ENCODE assay signal across 19 cellular contexts in the genomic region with DNA sequence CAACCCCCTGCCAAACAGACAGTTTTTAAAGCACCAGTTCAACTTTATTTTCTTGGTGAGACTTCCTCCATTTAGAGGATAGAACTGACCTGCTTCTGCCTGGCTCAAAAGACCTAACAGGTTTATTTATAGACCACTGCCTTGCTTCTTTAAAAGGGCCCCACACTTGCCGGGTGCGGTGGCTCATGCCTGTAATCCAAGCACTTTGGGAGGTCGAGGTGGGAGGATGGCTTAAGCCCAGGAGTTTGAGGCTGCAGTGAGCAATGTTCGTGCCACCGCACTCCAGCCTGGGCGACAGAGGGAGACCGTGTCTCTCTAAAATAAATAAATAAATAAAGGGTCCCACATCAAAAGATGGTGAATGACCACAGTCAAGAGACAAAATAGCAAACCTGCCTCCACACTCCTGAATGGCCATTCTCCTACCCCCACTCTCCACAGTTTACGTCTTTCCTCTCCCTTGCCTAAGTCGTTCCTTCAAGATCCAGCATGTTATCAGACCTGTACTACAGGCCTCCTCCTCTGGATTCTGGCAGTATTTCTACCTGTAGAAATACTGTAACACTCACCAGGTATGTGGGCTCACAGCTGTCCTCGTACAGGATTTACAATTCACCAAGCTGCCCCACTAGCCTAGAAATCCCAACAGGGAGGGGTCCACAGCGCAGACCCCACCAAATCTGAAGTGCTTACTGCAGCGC.
DNase-seq lines count a peak whose midpoint lies in the region; ATAC-seq and TF ChIP-seq lines count a peak whose summit lies in the region.
"Had no signal": no experiment of that assay in that cellular context is flagged by ENCODE, and none has a peak within 500 bp of the region (broad histone marks: within the 10 kb centered on the region; RNA-seq: fewer than 3 reads in every experiment).

No MANE protein-coding gene starts in this region.

- peaks cover 5% of the 10 kb centered on the region for H3K36me3 Mint-ChIP-seq in neural progenitor cell

- peak overlapping the region in 9 of 11 experiments; percentile 21 to 59 (median 35); a peak in 17 of 22 replicates for H3K4me2 ChIP-seq in BLaER1 treated with 17β-estradiol and CSF1 and Interleukin-3, amounts not matched to agents 10 nM and 100 nM
- no peak overlapping the region for H3K4me2 ChIP-seq in Loucy (ENCODE audit: low read depth, low read length, poor library complexity, severe bottlenecking)
- H3K4me2 ChIP-seq in neural progenitor cell, result no peak overlapping the region

- H3K36me3 ChIP-seq in BLaER1 treated with 17β-estradiol and CSF1 and Interleukin-3, amounts not matched to agents 10 nM and 100 nM, result peaks cover 40 to 79% (median 57%) of the 10 kb centered on the region in 11 experiments
- H3K36me3 ChIP-seq in Loucy (ENCODE audit: insufficient read depth, low read length) (peaks cover 47% of the 10 kb centered on the region; the same call in 1 of the 2 replicates), esophagus (ENCODE audit: control insufficient read depth in 2 of 2, insufficient read depth in 2 of 2, low read length in 1 of 2) (peaks cover 0 to 3% of the 10 kb centered on the region in 2 donors), neural progenitor cell (no peaks in the 10 kb centered on the region), upper lobe of right lung (no peaks in the 10 kb centered on the region)

- H3K9me2 ChIP-seq in Loucy (replicated peaks; ENCODE audit: low read depth, low read length), result no peaks in the 10 kb centered on the region

- no peaks in the 10 kb centered on the region for H3K9me3 Mint-ChIP-seq in neural progenitor cell
- H3K9me3 Mint-ChIP-seq: activated CD4-positive, alpha-beta T cell treated with anti-CD3 and anti-CD28 coated beads, Interleukin-2, amount 10 ng/mL, durations not matched to agents 7 days and 5 days; activated T-cell treated with anti-CD3 and anti-CD28 coated beads, Interleukin-2, amount 50 U/mL, for 4 hours; effector memory CD8-positive, alpha-beta T cell; HFFc6 had no signal

- H3K27ac Mint-ChIP-seq in neural progenitor cell, result no peak overlapping the region
- H3K27ac Mint-ChIP-seq: activated naive CD8-positive, alpha-beta T cell; effector memory CD8-positive, alpha-beta T cell; HFFc6 had no signal

- H3F3A ChIP-seq in Loucy (ENCODE audit: low read depth), result no peaks in the 10 kb centered on the region
- peaks cover 11% of the 10 kb centered on the region for H3F3A ChIP-seq in neural progenitor cell (ENCODE audit: low read depth)

- intact Hi-C loops in upper lobe of right lung (cut with DNase I), result no loop called here

- no peak overlapping the region for H3K4me3 ChIP-seq in BLaER1 treated with 17β-estradiol and CSF1 and Interleukin-3, amounts not matched to agents 10 nM and 100 nM
- H3K4me3 ChIP-seq in Loucy (ENCODE audit: low read length, poor library complexity, severe bottlenecking) (no peak overlapping the region), esophagus (ENCODE audit: low read depth in 1 of 2, low read length in 2 of 2) (no peak overlapping the region), neural progenitor cell (no peak overlapping the region), upper lobe of right lung (no peak overlapping the region)

- H3K79me2 ChIP-seq in Loucy (ENCODE audit: insufficient read depth, low read length) (peaks cover 64% of the 10 kb centered on the region), neural progenitor cell (ENCODE audit: low read depth) (no peaks in the 10 kb centered on the region)

- TF ChIP-seq CTCF in Loucy (conservative IDR thresholded peaks at IDR 0.05; ENCODE audit: low read length) (no peak), neural progenitor cell (IDR thresholded peaks at IDR 0.05) (no peak), upper lobe of right lung (IDR thresholded peaks at IDR 0.05) (no peak)

- no peaks in the 10 kb centered on the region for H3K9me3 ChIP-seq in BLaER1 treated with 17β-estradiol and CSF1 and Interleukin-3, amounts not matched to agents 10 nM and 100 nM (replicated peaks in 1 of 11)
- H3K9me3 ChIP-seq in Loucy (ENCODE audit: insufficient read depth, low read depth, low read length) (no peaks in the 10 kb centered on the region), esophagus (ENCODE audit: control insufficient read depth in 2 of 2, insufficient read depth in 1 of 2, low read depth in 1 of 2, low read length in 1 of 2) (no peaks in the 10 kb centered on the region), neural progenitor cell (ENCODE audit: low read depth) (no peaks in the 10 kb centered on the region), upper lobe of right lung (no peaks in the 10 kb centered on the region)

- H3K4me3 Mint-ChIP-seq in neural progenitor cell, result no peak overlapping the region
- H3K4me3 Mint-ChIP-seq: activated CD4-positive, alpha-beta T cell treated with anti-CD3 and anti-CD28 coated beads, Interleukin-2, amount 10 ng/mL, durations not matched to agents 7 days and 5 days; activated naive CD8-positive, alpha-beta T cell; activated T-cell treated with anti-CD3 and anti-CD28 coated beads, Interleukin-2, amount 50 U/mL, for 4 hours; effector memory CD8-positive, alpha-beta T cell; HFFc6 had no signal

- H2AFZ ChIP-seq in Loucy (ENCODE audit: low read length), result no peak overlapping the region
- no peak overlapping the region for H2AFZ ChIP-seq in neural progenitor cell (replicated peaks)

- peaks cover 8 to 32% (median 20%) of the 10 kb centered on the region in 10 experiments; a peak in 18 of 20 replicates for H3K4me1 ChIP-seq in BLaER1 treated with 17β-estradiol and CSF1 and Interleukin-3, amounts not matched to agents 10 nM and 100 nM
- peaks cover 46% of the 10 kb centered on the region for H3K4me1 ChIP-seq in Loucy (ENCODE audit: insufficient read depth, low read length, poor library complexity, severe bottlenecking)
- H3K4me1 ChIP-seq in esophagus (ENCODE audit: control insufficient read depth in 2 of 2, insufficient read depth in 2 of 2, low read length in 1 of 2), result peaks cover 0 to 6% of the 10 kb centered on the region in 2 donors
- peaks cover 23% of the 10 kb centered on the region for H3K4me1 ChIP-seq in neural progenitor cell
- peaks cover 5% of the 10 kb centered on the region for H3K4me1 ChIP-seq in upper lobe of right lung

- H3K27ac ChIP-seq in BLaER1 treated with 17β-estradiol and CSF1 and Interleukin-3, amounts not matched to agents 10 nM and 100 nM, result no peak overlapping the region; a peak in 1 of 22 replicates
- peak overlapping the region; percentile 3 to 47 for H3K27ac ChIP-seq in esophagus (ENCODE audit: low read depth in 2 of 2, low read length in 1 of 2)
- no peak overlapping the region for H3K27ac ChIP-seq in neural progenitor cell
- H3K27ac ChIP-seq in upper lobe of right lung, result no peak overlapping the region

- H3K4me1 Mint-ChIP-seq in neural progenitor cell, result peaks cover 10% of the 10 kb centered on the region

- DNase-seq in neural progenitor cell (ENCODE audit: low spot score) (peak; percentile 11), NCI-H1694 treated with DMSO at 0.1 percent for 48 hours (lab: John Stamatoyannopoulos, UW) (no peak), cerebellar cortex (ENCODE audit: low spot score) (no peak), upper lobe of right lung (no peak)
- DNase-seq: activated CD4-positive, alpha-beta T cell treated with anti-CD3 and anti-CD28 coated beads, Interleukin-2, amount 10 ng/mL, durations not matched to agents 7 days and 5 days; activated T-cell treated with anti-CD3 and anti-CD28 coated beads, Interleukin-2, amount 50 U/mL, for 4 hours; caudate nucleus; effector memory CD8-positive, alpha-beta T cell; foreskin melanocyte; HFFc6; NCI-H2227 treated with DMSO at 0.1 percent for 48 hours; NK-92 treated with Interleukin-12 subunit alpha and Interleukin-12 subunit beta, amount 100 ng/mL, for 24 hours; nucleus accumbens; stimulated activated naive CD4-positive, alpha-beta T cell treated with Interleukin-2 at 50 U/mL for 16 hours had no signal

- no peaks in the 10 kb centered on the region for H3K27me3 Mint-ChIP-seq in neural progenitor cell (ENCODE audit: insufficient read depth, low read depth)
- H3K27me3 Mint-ChIP-seq: activated CD4-positive, alpha-beta T cell treated with anti-CD3 and anti-CD28 coated beads, Interleukin-2, amount 10 ng/mL, durations not matched to agents 7 days and 5 days; activated naive CD8-positive, alpha-beta T cell; effector memory CD8-positive, alpha-beta T cell had no signal

- 59 to 72% methylated on average over 12 of the region's 12 CpGs for WGBS in esophagus, 2 donors

- H3K9ac ChIP-seq in BLaER1 treated with 17β-estradiol and CSF1 and Interleukin-3, amounts not matched to agents 10 nM and 100 nM, result peak overlapping the region in 1 of 11 experiments; percentile 41; a peak in 1 of 22 replicates
- peak overlapping the region; percentile 13 for H3K9ac ChIP-seq in Loucy (ENCODE audit: low read depth, low read length, poor library complexity, severe bottlenecking)
- H3K9ac ChIP-seq in neural progenitor cell, result no peak overlapping the region

- ATAC-seq in upper lobe of right lung (no peak), GM21786 (IDR thresholded peaks at IDR 0.05; ENCODE audit: unreplicated experiment) (no peak)
- ATAC-seq: activated T-cell treated with anti-CD3 and anti-CD28 coated beads, Interleukin-2, amount 50 U/mL, for 4 hours; effector memory CD8-positive, alpha-beta T cell had no signal

- H3K27me3 ChIP-seq in BLaER1 treated with 17β-estradiol and CSF1 and Interleukin-3, amounts not matched to agents 10 nM and 100 nM, result no peaks in the 10 kb centered on the region
- H3K27me3 ChIP-seq in Loucy (ENCODE audit: insufficient read depth, low read length, poor library complexity, severe bottlenecking), result no peaks in the 10 kb centered on the region
- no peaks in the 10 kb centered on the region for H3K27me3 ChIP-seq in esophagus (ENCODE audit: control insufficient read depth in 1 of 2, insufficient read depth in 2 of 2, low read length in 2 of 2)
- H3K27me3 ChIP-seq in neural progenitor cell, result no peaks in the 10 kb centered on the region
- no peaks in the 10 kb centered on the region for H3K27me3 ChIP-seq in upper lobe of right lung

- peaks cover 0 to 27% (median 0%) of the 10 kb centered on the region in 11 experiments; a peak in 6 of 22 replicates for H4K20me1 ChIP-seq in BLaER1 treated with 17β-estradiol and CSF1 and Interleukin-3, amounts not matched to agents 10 nM and 100 nM
- H4K20me1 ChIP-seq in Loucy (ENCODE audit: insufficient read depth, low read length, poor library complexity, severe bottlenecking) (no peaks in the 10 kb centered on the region), neural progenitor cell (ENCODE audit: low read depth) (peaks cover 18% of the 10 kb centered on the region)

Comparison
In these comparisons a context has a peak if more than half of its experiments do, and no peak if none do; other contexts are left out.
1. H3K27ac ChIP-seq: peak in esophagus (2 of 2); none in BLaER1 treated with 17β-estradiol and CSF1 and Interleukin-3, amounts not matched to agents 10 nM and 100 nM (0 of 11), neural progenitor cell (single experiment) and upper lobe of right lung (single experiment).
2. H3K4me2 ChIP-seq: peak in BLaER1 treated with 17β-estradiol and CSF1 and Interleukin-3, amounts not matched to agents 10 nM and 100 nM (9 of 11); none in Loucy (single experiment) and neural progenitor cell (single experiment).